ENCODE assay signal across 21 cellular contexts in the genomic region with DNA sequence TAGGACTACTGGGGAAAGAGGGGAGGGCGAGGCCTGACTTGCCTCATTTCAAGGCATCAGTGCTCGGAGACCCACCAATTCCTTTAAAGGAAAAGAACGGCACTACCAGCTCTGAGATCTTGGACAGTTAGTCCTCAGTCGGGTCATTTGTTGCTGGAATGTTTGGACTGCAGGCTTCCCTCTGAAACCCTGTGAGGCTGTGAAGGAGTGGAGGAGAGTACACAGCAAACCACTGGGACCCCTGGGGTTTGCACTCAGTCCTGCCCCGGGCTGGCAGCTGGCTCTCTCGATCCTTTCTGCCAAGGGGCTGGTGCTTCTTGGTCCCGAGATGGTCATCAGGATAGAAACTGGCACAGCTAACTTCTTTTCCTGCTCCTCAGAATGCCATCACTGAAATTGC.
"Had no signal": no experiment of that assay in that cellular context is flagged by ENCODE, and none has a peak within 500 bp of the region (broad histone marks: within the 10 kb centered on the region; RNA-seq: fewer than 3 reads in every experiment).

No MANE protein-coding gene starts in this region.

- H3K9me3 ChIP-seq: gastrocnemius medialis, heart right ventricle had no signal

- H3K4me1 Mint-ChIP-seq: activated naive CD4-positive, alpha-beta T cell treated with anti-CD3 and anti-CD28 coated beads, Interleukin-2, amount 50 U/mL, for 24 hours; immature natural killer cell had no signal

- H3K27me3 ChIP-seq: cardiac muscle cell, gastrocnemius medialis, heart right ventricle had no signal

- H3K4me3 ChIP-seq: cardiac muscle cell, gastrocnemius medialis, heart right ventricle had no signal

- H3K9me3 Mint-ChIP-seq: activated naive CD4-positive, alpha-beta T cell treated with anti-CD3 and anti-CD28 coated beads, Interleukin-2, amount 50 U/mL, for 24 hours; immature natural killer cell; memory B cell; natural killer cell treated with Interleukin-12 subunit alpha and Interleukin-12 subunit beta and Interleukin-15 and Interleukin-18, amount 100 ng/mL, for 72 hours; stimulated activated naive CD8-positive, alpha-beta T cell treated with anti-CD3 and anti-CD28 coated beads, Interleukin-15, Interleukin-2, amounts not matched to agents 100 ng/mL and 50 ng/mL, for 24 hours; T-helper 1 cell treated with Interleukin-12 subunit alpha and Interleukin-12 subunit beta and Interleukin-4 antibody, amounts not matched to agents 30 μg/mL and 1 μg/mL, for 36 hours; type B pancreatic cell had no signal

- H3K27ac ChIP-seq: cardiac muscle cell, gastrocnemius medialis, heart right ventricle, WERI-Rb-1 had no signal

- H3K27ac Mint-ChIP-seq: activated naive CD4-positive, alpha-beta T cell treated with anti-CD3 and anti-CD28 coated beads, Interleukin-2, amount 50 U/mL, for 24 hours; immature natural killer cell; natural killer cell treated with Interleukin-12 subunit alpha and Interleukin-12 subunit beta and Interleukin-15 and Interleukin-18, amount 100 ng/mL, for 72 hours; stimulated activated naive CD8-positive, alpha-beta T cell treated with anti-CD3 and anti-CD28 coated beads, Interleukin-15, Interleukin-2, amounts not matched to agents 100 ng/mL and 50 ng/mL, for 24 hours; T-helper 1 cell treated with Interleukin-12 subunit alpha and Interleukin-12 subunit beta and Interleukin-4 antibody, amounts not matched to agents 30 μg/mL and 1 μg/mL, for 36 hours; type B pancreatic cell had no signal

- H3K36me3 Mint-ChIP-seq: activated naive CD4-positive, alpha-beta T cell treated with anti-CD3 and anti-CD28 coated beads, Interleukin-2, amount 50 U/mL, for 24 hours; natural killer cell treated with Interleukin-12 subunit alpha and Interleukin-12 subunit beta and Interleukin-15 and Interleukin-18, amount 100 ng/mL, for 72 hours had no signal

- H3K4me3 Mint-ChIP-seq: activated naive CD4-positive, alpha-beta T cell treated with anti-CD3 and anti-CD28 coated beads, Interleukin-2, amount 50 U/mL, for 24 hours; immature natural killer cell; memory B cell; natural killer cell treated with Interleukin-12 subunit alpha and Interleukin-12 subunit beta and Interleukin-15 and Interleukin-18, amount 100 ng/mL, for 72 hours; stimulated activated naive CD8-positive, alpha-beta T cell treated with anti-CD3 and anti-CD28 coated beads, Interleukin-15, Interleukin-2, amounts not matched to agents 100 ng/mL and 50 ng/mL, for 24 hours; T-helper 1 cell treated with Interleukin-12 subunit alpha and Interleukin-12 subunit beta and Interleukin-4 antibody, amounts not matched to agents 30 μg/mL and 1 μg/mL, for 36 hours; type B pancreatic cell had no signal

- DNase-seq: activated CD4-positive, alpha-beta T cell treated with anti-CD3 and anti-CD28 coated beads for 1 hour; activated CD4-positive, alpha-beta T cell treated with anti-CD3 and anti-CD28 coated beads, Interleukin-2, amount 50 U/mL, for 4 hours; activated gamma-delta T cell; erythroblast; gastrocnemius medialis; heart right ventricle; immature natural killer cell; kidney glomerular epithelial cell; left ventricle myocardium superior; posterior cingulate gyrus; retina; stimulated activated CD4-positive, alpha-beta T cell treated with anti-CD3 and anti-CD28 coated beads, Interleukin-12 subunit alpha, Interleukin-12 subunit beta, amount 100 ng/mL, for 4 hours; stimulated activated CD4-positive, alpha-beta T cell treated with anti-CD3 and anti-CD28 coated beads, Interleukin-2, amount 100 ng/mL, for 24 hours; WERI-Rb-1 had no signal

- ATAC-seq: gastrocnemius medialis; heart right ventricle; left ventricle myocardium superior; natural killer cell treated with Interleukin-12 subunit alpha and Interleukin-12 subunit beta and Interleukin-15 and Interleukin-18, amount 100 ng/mL, for 72 hours had no signal

- H3K27me3 Mint-ChIP-seq: activated naive CD4-positive, alpha-beta T cell treated with anti-CD3 and anti-CD28 coated beads, Interleukin-2, amount 50 U/mL, for 24 hours; memory B cell; natural killer cell treated with Interleukin-12 subunit alpha and Interleukin-12 subunit beta and Interleukin-15 and Interleukin-18, amount 100 ng/mL, for 72 hours; stimulated activated naive CD8-positive, alpha-beta T cell treated with anti-CD3 and anti-CD28 coated beads, Interleukin-15, Interleukin-2, amounts not matched to agents 100 ng/mL and 50 ng/mL, for 24 hours; type B pancreatic cell had no signal
